In the genomic region with DNA sequence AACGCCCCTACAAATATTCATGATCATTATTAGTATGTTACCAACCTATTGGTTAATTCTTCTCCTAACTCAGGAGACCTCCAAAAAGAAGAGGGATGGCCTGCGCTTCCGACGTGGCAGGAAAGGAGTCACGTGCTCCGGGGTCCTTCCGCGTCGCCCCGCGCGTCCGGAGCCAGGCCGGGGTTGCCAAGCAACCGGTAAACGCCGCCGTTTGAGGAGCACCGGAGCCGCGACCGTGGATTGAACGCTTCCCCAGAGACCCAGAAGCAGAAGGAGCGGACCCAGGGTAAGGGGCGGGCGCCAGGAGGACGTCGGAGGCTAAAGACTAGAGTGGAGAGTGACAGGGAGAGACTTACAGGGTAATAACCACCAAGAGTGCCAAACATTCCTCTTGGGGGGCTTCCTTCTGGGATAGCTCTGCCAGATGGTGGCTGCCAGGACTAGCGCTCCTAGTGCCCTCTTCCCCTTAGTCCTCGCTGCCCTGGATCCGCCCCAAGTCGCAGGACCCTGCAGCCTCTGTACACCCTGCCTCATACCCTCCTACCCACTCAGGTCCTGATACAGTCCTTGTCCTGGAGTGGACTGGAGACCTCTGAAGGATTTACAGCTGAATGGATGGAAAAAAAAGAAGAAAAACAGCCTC, we compare ENCODE assay signal across 9 cellular contexts. TPM values are rescaled to one million over a fixed set of nuclear protein-coding genes. Genes with fewer than 3 reads are reported as not detected.
DNase-seq lines count a peak whose midpoint lies in the region; ATAC-seq lines count a peak whose summit lies in the region.
"Had no signal": no experiment of that assay in that cellular context is flagged by ENCODE, and none has a peak within 500 bp of the region (broad histone marks: within the 10 kb centered on the region; RNA-seq: fewer than 3 reads in every experiment).

A gene with protein sequence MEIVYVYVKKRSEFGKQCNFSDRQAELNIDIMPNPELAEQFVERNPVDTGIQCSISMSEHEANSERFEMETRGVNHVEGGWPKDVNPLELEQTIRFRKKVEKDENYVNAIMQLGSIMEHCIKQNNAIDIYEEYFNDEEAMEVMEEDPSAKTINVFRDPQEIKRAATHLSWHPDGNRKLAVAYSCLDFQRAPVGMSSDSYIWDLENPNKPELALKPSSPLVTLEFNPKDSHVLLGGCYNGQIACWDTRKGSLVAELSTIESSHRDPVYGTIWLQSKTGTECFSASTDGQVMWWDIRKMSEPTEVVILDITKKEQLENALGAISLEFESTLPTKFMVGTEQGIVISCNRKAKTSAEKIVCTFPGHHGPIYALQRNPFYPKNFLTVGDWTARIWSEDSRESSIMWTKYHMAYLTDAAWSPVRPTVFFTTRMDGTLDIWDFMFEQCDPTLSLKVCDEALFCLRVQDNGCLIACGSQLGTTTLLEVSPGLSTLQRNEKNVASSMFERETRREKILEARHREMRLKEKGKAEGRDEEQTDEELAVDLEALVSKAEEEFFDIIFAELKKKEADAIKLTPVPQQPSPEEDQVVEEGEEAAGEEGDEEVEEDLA (plus strand): TSS at position 175 of the 643 bp plus-strand sequence. CDS start 7,584 bp downstream, outside the sequence.

- peak within 1 kb of the TSS; percentile 53 for H3K4me3 Mint-ChIP-seq in activated naive CD4-positive, alpha-beta T cell treated with anti-CD3 and anti-CD28 coated beads for 36 hours
- peak within 1 kb of the TSS; percentile 61 for H3K4me3 Mint-ChIP-seq in T-helper 2 cell treated with Interferon-gamma antibody and Interleukin-4, amounts not matched to agents 5 μg/mL and 100 μg/mL, for 36 hours

- no peaks in the 10 kb centered on the region for H3K9me3 Mint-ChIP-seq in activated naive CD4-positive, alpha-beta T cell treated with anti-CD3 and anti-CD28 coated beads for 36 hours
- no peaks in the 10 kb centered on the region for H3K9me3 Mint-ChIP-seq in T-helper 2 cell treated with Interferon-gamma antibody and Interleukin-4, amounts not matched to agents 5 μg/mL and 100 μg/mL, for 36 hours

- peak in 1 of 2 donors; percentile 11 for ATAC-seq in left cardiac atrium

- no peaks in the 10 kb centered on the region for H3K36me3 Mint-ChIP-seq in activated naive CD4-positive, alpha-beta T cell treated with anti-CD3 and anti-CD28 coated beads for 36 hours (ENCODE audit: low read depth)
- H3K36me3 Mint-ChIP-seq in T-helper 2 cell treated with Interferon-gamma antibody and Interleukin-4, amounts not matched to agents 5 μg/mL and 100 μg/mL, for 36 hours (ENCODE audit: low read depth) = no peaks in the 10 kb centered on the region

- DNase-seq in activated naive CD4-positive, alpha-beta T cell treated with anti-CD3 and anti-CD28 coated beads for 36 hours = peak; percentile 24
- DNase-seq in activated naive CD4-positive, alpha-beta T cell (lab: John Stamatoyannopoulos, UW) = no peak
- no peak for DNase-seq in T-helper 2 cell treated with Interferon-gamma antibody and Interleukin-4, amounts not matched to agents 5 μg/mL and 100 μg/mL, for 36 hours (ENCODE audit: low spot score)
- DNase-seq in left cardiac atrium = peak; percentile 64
- DNase-seq in kidney tubule cell (ENCODE audit: low spot score) = no peak
- DNase-seq in OCI-M1 (lab: John Stamatoyannopoulos, UW) = no peak
- DNase-seq in effector CD8-positive, alpha-beta T cell (lab: John Stamatoyannopoulos, UW) = no peak
- DNase-seq: activated effector memory CD4-positive, alpha-beta T cell treated with Interleukin-2 at 50 U/mL for 16 hours had no signal

- intact Hi-C loops in activated naive CD4-positive, alpha-beta T cell treated with anti-CD3 and anti-CD28 coated beads for 36 hours (cut with micrococcal nuclease) = no loop called here
- intact Hi-C loops in left cardiac atrium (cut with DNase I) = loop anchor here in 1 of 2 donors (10.0 kb wide), 1 partner anchor 59 kb away; a partner anchor contains a TSS

- peaks cover 3% of the 10 kb centered on the region for H3K27me3 Mint-ChIP-seq in activated naive CD4-positive, alpha-beta T cell treated with anti-CD3 and anti-CD28 coated beads for 36 hours (ENCODE audit: low read depth)
- H3K27me3 Mint-ChIP-seq in T-helper 2 cell treated with Interferon-gamma antibody and Interleukin-4, amounts not matched to agents 5 μg/mL and 100 μg/mL, for 36 hours (ENCODE audit: low read depth) = no peaks in the 10 kb centered on the region

- H3K27ac Mint-ChIP-seq in activated naive CD4-positive, alpha-beta T cell treated with anti-CD3 and anti-CD28 coated beads for 36 hours = no peak within 1 kb of the TSS
- peak within 1 kb of the TSS; percentile 49 for H3K27ac Mint-ChIP-seq in T-helper 2 cell treated with Interferon-gamma antibody and Interleukin-4, amounts not matched to agents 5 μg/mL and 100 μg/mL, for 36 hours

- peak within 1 kb of the TSS; percentile 27 for H3K27ac ChIP-seq in temporal lobe (ENCODE audit: low read depth, low read length)

- H3K4me1 Mint-ChIP-seq in activated naive CD4-positive, alpha-beta T cell treated with anti-CD3 and anti-CD28 coated beads for 36 hours (ENCODE audit: low read depth) = peaks cover 14% of the 10 kb centered on the region
- H3K4me1 Mint-ChIP-seq in T-helper 2 cell treated with Interferon-gamma antibody and Interleukin-4, amounts not matched to agents 5 μg/mL and 100 μg/mL, for 36 hours (ENCODE audit: low read depth) = peaks cover 37% of the 10 kb centered on the region

- CTCF ChIA-PET in activated naive CD4-positive, alpha-beta T cell treated with anti-CD3 and anti-CD28 coated beads for 36 hours (lab: Charles Lee) = no interaction called here

RNA-seq across cellular contexts. Expression of the gene that starts here (rescaled TPM):
- total RNA-seq in activated naive CD4-positive, alpha-beta T cell treated with anti-CD3 and anti-CD28 coated beads for 36 hours = under 1 TPM; 0.12 to 0.25 TPM
- total RNA-seq in left cardiac atrium = not detected
- 0.25 TPM for total RNA-seq in temporal lobe

Comparison
In these comparisons a context has a peak if more than half of its experiments do, and no peak if none do; other contexts are left out.
1. Peak in DNase-seq in activated naive CD4-positive, alpha-beta T cell treated with anti-CD3 and anti-CD28 coated beads for 36 hours; RNA of the gene not detected or under 1 TPM.
2. Peak in DNase-seq in left cardiac atrium; RNA of the gene not detected or under 1 TPM.